1 cellular context compared by ENCODE assay signal in genomic region chr2:232643813-232644347, GRCh38.
A peak's percentile ranks its signal among the peaks of the same experiment; 100 is the strongest.
TF ChIP-seq lines count a peak whose summit lies in the region.

No MANE protein-coding gene starts in this region.

TF ChIP-seq in K562, 482 proteins besides CTCF, POLR2A, EP300 and RAD21:
- peak; percentile 29 for TF ChIP-seq PRDM10 (IDR thresholded peaks at IDR 0.05; ENCODE audit: partially characterized antibody)
- TF ChIP-seq ZNF780A (CRISPR knock-in tag; IDR thresholded peaks at IDR 0.05): no peak
